1 cellular context compared by ENCODE assay signal in the genomic region with DNA sequence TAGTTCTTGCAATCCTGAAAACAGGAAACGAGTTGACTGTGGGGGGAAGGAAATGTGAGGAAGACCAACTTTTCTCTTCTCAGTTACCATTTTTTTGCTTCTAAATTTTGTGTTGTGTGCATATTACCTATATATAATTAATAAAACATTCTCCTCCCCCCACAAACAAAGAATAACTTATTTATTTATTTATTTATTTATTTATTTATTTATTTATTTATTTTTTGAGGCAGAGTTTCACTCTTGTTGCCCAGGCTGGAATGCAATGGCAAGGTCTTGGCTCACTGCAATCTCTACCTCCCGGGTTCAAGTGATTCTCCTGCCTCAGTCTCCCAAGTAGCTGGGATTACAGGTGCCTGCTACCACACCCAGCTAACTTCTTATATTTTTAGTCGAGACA.
TF ChIP-seq lines count a peak whose summit lies in the region.
"Not testable (repeated sequence)": the region's sequence is repeated elsewhere in the genome, so short reads cannot be mapped to it uniquely, and the experiment has no call there.

No MANE protein-coding gene starts in this region.

- TF ChIP-seq CTCF in HEK293 (tag by site-specific recombination; IDR thresholded peaks at IDR 0.05) = not testable (repeated sequence)

- H3K4me3 ChIP-seq in HEK293 (ENCODE audit: low read depth, low read length) = not testable (repeated sequence)

- H3K9me3 ChIP-seq in HEK293 (ENCODE audit: control insufficient read depth, insufficient read depth, low read depth, low read length) = not testable (repeated sequence)

- not testable (repeated sequence) for H3K36me3 ChIP-seq in HEK293 (ENCODE audit: control insufficient read depth in 2 of 2, insufficient read depth in 1 of 2, low read length in 2 of 2)

- POLR2A ChIA-PET in HEK293 (lab: Yijun Ruan, JAX) = not testable (repeated sequence)

- not testable (repeated sequence) for H3K4me1 ChIP-seq in HEK293 (ENCODE audit: control insufficient read depth, insufficient read depth, low read length)

- CTCF ChIA-PET in HEK293 (lab: Yijun Ruan, JAX) = interaction anchor here (0.9 kb wide), 1 partner anchor 14 kb away, joined by 3 read pairs; no protein-coding TSS in a partner anchor

- not testable (repeated sequence) for H3K27ac ChIP-seq in HEK293 (ENCODE audit: extremely low read depth, low read depth, low read length)

TF ChIP-seq in HEK293, 187 proteins besides CTCF, POLR2A, EP300 and RAD21 (continues in another document):
- TF ChIP-seq ZNF560 (tag by site-specific recombination; IDR thresholded peaks at IDR 0.05; ENCODE audit: borderline replicate concordance) = 0 out of 2 replicates have a peak, but pooled peaks have one; percentile 36
- TF ChIP-seq, protein P1, sequence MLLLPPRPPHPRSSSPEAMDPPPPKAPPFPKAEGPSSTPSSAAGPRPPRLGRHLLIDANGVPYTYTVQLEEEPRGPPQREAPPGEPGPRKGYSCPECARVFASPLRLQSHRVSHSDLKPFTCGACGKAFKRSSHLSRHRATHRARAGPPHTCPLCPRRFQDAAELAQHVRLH (tag by site-specific recombination; IDR thresholded peaks at IDR 0.05) = 0 out of 2 replicates have a peak, but pooled peaks have one; percentile 25
- TF ChIP-seq, protein P2, sequence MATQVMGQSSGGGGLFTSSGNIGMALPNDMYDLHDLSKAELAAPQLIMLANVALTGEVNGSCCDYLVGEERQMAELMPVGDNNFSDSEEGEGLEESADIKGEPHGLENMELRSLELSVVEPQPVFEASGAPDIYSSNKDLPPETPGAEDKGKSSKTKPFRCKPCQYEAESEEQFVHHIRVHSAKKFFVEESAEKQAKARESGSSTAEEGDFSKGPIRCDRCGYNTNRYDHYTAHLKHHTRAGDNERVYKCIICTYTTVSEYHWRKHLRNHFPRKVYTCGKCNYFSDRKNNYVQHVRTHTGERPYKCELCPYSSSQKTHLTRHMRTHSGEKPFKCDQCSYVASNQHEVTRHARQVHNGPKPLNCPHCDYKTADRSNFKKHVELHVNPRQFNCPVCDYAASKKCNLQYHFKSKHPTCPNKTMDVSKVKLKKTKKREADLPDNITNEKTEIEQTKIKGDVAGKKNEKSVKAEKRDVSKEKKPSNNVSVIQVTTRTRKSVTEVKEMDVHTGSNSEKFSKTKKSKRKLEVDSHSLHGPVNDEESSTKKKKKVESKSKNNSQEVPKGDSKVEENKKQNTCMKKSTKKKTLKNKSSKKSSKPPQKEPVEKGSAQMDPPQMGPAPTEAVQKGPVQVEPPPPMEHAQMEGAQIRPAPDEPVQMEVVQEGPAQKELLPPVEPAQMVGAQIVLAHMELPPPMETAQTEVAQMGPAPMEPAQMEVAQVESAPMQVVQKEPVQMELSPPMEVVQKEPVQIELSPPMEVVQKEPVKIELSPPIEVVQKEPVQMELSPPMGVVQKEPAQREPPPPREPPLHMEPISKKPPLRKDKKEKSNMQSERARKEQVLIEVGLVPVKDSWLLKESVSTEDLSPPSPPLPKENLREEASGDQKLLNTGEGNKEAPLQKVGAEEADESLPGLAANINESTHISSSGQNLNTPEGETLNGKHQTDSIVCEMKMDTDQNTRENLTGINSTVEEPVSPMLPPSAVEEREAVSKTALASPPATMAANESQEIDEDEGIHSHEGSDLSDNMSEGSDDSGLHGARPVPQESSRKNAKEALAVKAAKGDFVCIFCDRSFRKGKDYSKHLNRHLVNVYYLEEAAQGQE (tag by site-specific recombination; IDR thresholded peaks at IDR 0.05) = peak; percentile 66; the same call in 1 of the 2 replicates
- peak; percentile 71; the same call in 1 of the 2 replicates for TF ChIP-seq ZNF292 (tag by site-specific recombination; IDR thresholded peaks at IDR 0.05; ENCODE audit: borderline replicate concordance, low read depth)
- TF ChIP-seq ZNF266 (tag by site-specific recombination; IDR thresholded peaks at IDR 0.05; ENCODE audit: low read depth) = peak; percentile 40; the same call in 1 of the 2 replicates
- TF ChIP-seq ZNF354C (tag by site-specific recombination; IDR thresholded peaks at IDR 0.05; ENCODE audit: borderline replicate concordance, low read depth) = 0 out of 2 replicates have a peak, but pooled peaks have one; percentile 58
- TF ChIP-seq ZNF555 (tag by site-specific recombination; conservative IDR thresholded peaks at IDR 0.05) = peak; percentile 91
- TF ChIP-seq ZNF654 (tag by site-specific recombination; IDR thresholded peaks at IDR 0.05; ENCODE audit: low read depth) = peak; percentile 37
- TF ChIP-seq ZNF433 (tag by site-specific recombination; IDR thresholded peaks at IDR 0.05; ENCODE audit: low read depth) = peak; percentile 54; the same call in 1 of the 2 replicates
- TF ChIP-seq ZNF558 (tag by site-specific recombination; IDR thresholded peaks at IDR 0.05) = peak; percentile 55; the same call in 1 of the 2 replicates
- TF ChIP-seq ZBTB8A (tag by site-specific recombination; IDR thresholded peaks at IDR 0.05) = peak; percentile 80
- TF ChIP-seq ZNF623 (tag by site-specific recombination; IDR thresholded peaks at IDR 0.05) = peak; percentile 75
- TF ChIP-seq ZNF140 (tag by site-specific recombination; IDR thresholded peaks at IDR 0.05) = peak; percentile 80
- TF ChIP-seq, protein P3, sequence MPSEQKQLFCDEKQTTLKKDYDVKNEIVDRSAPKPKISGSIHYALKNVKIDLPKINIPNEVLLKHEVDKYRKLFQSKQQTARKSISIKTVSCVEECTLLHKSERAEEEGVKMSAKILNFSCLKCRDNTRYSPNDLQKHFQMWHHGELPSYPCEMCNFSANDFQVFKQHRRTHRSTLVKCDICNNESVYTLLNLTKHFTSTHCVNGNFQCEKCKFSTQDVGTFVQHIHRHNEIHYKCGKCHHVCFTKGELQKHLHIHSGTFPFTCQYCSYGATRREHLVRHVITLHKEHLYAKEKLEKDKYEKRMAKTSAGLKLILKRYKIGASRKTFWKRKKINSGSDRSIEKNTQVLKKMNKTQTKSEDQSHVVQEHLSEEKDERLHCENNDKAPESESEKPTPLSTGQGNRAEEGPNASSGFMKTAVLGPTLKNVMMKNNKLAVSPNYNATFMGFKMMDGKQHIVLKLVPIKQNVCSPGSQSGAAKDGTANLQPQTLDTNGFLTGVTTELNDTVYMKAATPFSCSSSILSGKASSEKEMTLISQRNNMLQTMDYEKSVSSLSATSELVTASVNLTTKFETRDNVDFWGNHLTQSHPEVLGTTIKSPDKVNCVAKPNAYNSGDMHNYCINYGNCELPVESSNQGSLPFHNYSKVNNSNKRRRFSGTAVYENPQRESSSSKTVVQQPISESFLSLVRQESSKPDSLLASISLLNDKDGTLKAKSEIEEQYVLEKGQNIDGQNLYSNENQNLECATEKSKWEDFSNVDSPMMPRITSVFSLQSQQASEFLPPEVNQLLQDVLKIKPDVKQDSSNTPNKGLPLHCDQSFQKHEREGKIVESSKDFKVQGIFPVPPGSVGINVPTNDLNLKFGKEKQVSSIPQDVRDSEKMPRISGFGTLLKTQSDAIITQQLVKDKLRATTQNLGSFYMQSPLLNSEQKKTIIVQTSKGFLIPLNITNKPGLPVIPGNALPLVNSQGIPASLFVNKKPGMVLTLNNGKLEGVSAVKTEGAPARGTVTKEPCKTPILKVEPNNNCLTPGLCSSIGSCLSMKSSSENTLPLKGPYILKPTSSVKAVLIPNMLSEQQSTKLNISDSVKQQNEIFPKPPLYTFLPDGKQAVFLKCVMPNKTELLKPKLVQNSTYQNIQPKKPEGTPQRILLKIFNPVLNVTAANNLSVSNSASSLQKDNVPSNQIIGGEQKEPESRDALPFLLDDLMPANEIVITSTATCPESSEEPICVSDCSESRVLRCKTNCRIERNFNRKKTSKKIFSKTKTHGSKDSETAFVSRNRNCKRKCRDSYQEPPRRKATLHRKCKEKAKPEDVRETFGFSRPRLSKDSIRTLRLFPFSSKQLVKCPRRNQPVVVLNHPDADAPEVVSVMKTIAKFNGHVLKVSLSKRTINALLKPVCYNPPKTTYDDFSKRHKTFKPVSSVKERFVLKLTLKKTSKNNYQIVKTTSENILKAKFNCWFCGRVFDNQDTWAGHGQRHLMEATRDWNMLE (tag by site-specific recombination; conservative IDR thresholded peaks at IDR 0.05; ENCODE audit: low read depth) = peak; percentile 90
- TF ChIP-seq, protein P4, sequence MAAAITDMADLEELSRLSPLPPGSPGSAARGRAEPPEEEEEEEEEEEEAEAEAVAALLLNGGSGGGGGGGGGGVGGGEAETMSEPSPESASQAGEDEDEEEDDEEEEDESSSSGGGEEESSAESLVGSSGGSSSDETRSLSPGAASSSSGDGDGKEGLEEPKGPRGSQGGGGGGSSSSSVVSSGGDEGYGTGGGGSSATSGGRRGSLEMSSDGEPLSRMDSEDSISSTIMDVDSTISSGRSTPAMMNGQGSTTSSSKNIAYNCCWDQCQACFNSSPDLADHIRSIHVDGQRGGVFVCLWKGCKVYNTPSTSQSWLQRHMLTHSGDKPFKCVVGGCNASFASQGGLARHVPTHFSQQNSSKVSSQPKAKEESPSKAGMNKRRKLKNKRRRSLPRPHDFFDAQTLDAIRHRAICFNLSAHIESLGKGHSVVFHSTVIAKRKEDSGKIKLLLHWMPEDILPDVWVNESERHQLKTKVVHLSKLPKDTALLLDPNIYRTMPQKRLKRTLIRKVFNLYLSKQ (tag by site-specific recombination; IDR thresholded peaks at IDR 0.05; ENCODE audit: borderline replicate concordance) = 0 out of 2 replicates have a peak, but pooled peaks have one; percentile 17
- TF ChIP-seq ZNF510 (tag by site-specific recombination; IDR thresholded peaks at IDR 0.05; ENCODE audit: insufficient replicate concordance) = peak; percentile 77
- 0 out of 2 replicates have a peak, but pooled peaks have one; percentile 15 for TF ChIP-seq ZFP3 (tag by site-specific recombination; IDR thresholded peaks at IDR 0.05; ENCODE audit: low read depth)
- peak; percentile 94 for TF ChIP-seq ZNF426 (tag by site-specific recombination; IDR thresholded peaks at IDR 0.05)
- TF ChIP-seq, protein P5, sequence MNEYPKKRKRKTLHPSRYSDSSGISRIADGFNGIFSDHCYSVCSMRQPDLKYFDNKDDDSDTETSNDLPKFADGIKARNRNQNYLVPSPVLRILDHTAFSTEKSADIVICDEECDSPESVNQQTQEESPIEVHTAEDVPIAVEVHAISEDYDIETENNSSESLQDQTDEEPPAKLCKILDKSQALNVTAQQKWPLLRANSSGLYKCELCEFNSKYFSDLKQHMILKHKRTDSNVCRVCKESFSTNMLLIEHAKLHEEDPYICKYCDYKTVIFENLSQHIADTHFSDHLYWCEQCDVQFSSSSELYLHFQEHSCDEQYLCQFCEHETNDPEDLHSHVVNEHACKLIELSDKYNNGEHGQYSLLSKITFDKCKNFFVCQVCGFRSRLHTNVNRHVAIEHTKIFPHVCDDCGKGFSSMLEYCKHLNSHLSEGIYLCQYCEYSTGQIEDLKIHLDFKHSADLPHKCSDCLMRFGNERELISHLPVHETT (tag by site-specific recombination; IDR thresholded peaks at IDR 0.05) = peak; percentile 28; the same call in 1 of the 2 replicates
